ENCODE assay signal across 8 cellular contexts in genomic region chr10:13346280-13346819, GRCh38.
DNase-seq lines count a peak whose midpoint lies in the region; ATAC-seq and TF ChIP-seq lines count a peak whose summit lies in the region.

No MANE protein-coding gene starts in this region.

- peak overlapping the region; percentile 82 for H3K27ac ChIP-seq in layer of hippocampus (ENCODE audit: low read depth, low read length)

- peak; percentile 53 for DNase-seq in AG08395 (ENCODE audit: low spot score)
- DNase-seq in HFF-Myc (ENCODE audit: extremely low read depth, low read depth): peak; percentile 46
- peak; percentile 48 for DNase-seq in astrocyte of the hippocampus (ENCODE audit: low read depth, low spot score)
- peak; percentile 42 for DNase-seq in superior temporal gyrus (ENCODE audit: extremely low spot score)
- no peak for DNase-seq in HPDE6-E6E7 (ENCODE audit: extremely low spot score)
- no peak for DNase-seq in NCI-H774 (lab: John Stamatoyannopoulos, UW)

- peak overlapping the region; percentile 83 for H3K4me3 ChIP-seq in HFF-Myc (replicated peaks; ENCODE audit: low read depth, low read length)

- no peak for TF ChIP-seq CTCF in HFF-Myc (IDR thresholded peaks at IDR 0.05; ENCODE audit: low read depth, low read length, missing control alignments)

- H3K27me3 ChIP-seq in layer of hippocampus (ENCODE audit: control insufficient read depth, insufficient read depth, low read length): no peaks in the 10 kb centered on the region

- no peak for ATAC-seq in GM21529 (IDR thresholded peaks at IDR 0.05; ENCODE audit: unreplicated experiment)

Comparison
In these comparisons a context has a peak if more than half of its experiments do, and no peak if none do; other contexts are left out.
1. DNase-seq: peak in AG08395 (single experiment), HFF-Myc (single experiment), astrocyte of the hippocampus (single experiment) and superior temporal gyrus (single experiment); none in HPDE6-E6E7 (single experiment) and NCI-H774 (single experiment).